In genomic region chr17:33370384-33370783, GRCh38 we compare ENCODE assay signal across 20 cellular contexts.
"Had no signal": no experiment of that assay in that cellular context is flagged by ENCODE, and none has a peak within 500 bp of the region (broad histone marks: within the 10 kb centered on the region; RNA-seq: fewer than 3 reads in every experiment).

No MANE protein-coding gene starts in this region.

- H3K36me3 ChIP-seq: gastroesophageal sphincter, right atrium auricular region, sigmoid colon, suprapubic skin, thyroid gland, upper lobe of left lung, vagina had no signal

- H3K4me3 Mint-ChIP-seq: naive thymus-derived CD8-positive, alpha-beta T cell had no signal

- H3K27me3 ChIP-seq: right atrium auricular region, suprapubic skin, thyroid gland, upper lobe of left lung, vagina had no signal

- H3K27ac Mint-ChIP-seq: naive thymus-derived CD8-positive, alpha-beta T cell had no signal

- FAIRE-seq: endometrium had no signal

- H3K4me3 ChIP-seq: coronary artery, gastroesophageal sphincter, mucosa of descending colon, right atrium auricular region, sigmoid colon, skin epidermis, suprapubic skin, thyroid gland, upper lobe of left lung, vagina had no signal

- H3K4me1 Mint-ChIP-seq: naive thymus-derived CD8-positive, alpha-beta T cell had no signal

- H3K4me1 ChIP-seq: gastroesophageal sphincter, right atrium auricular region, sigmoid colon, suprapubic skin, thyroid gland, upper lobe of left lung, vagina had no signal

- H3K9me3 ChIP-seq: gastroesophageal sphincter, mucosa of descending colon, right atrium auricular region, sigmoid colon, suprapubic skin, thyroid gland, upper lobe of left lung, vagina had no signal

- DNase-seq: effector CD8-positive, alpha-beta T cell; glutamatergic neuron; mammary epithelial cell; mucosa of descending colon; naive thymus-derived CD8-positive, alpha-beta T cell; posterior cingulate gyrus; sigmoid colon; stimulated activated CD4-positive, alpha-beta T cell treated with anti-CD3 and anti-CD28 coated beads, Interleukin-12 subunit alpha, Interleukin-12 subunit beta, amount 100 ng/mL, for 4 hours; stimulated activated naive CD4-positive, alpha-beta T cell treated with Interleukin-2 at 50 U/mL for 16 hours; thyroid gland; upper lobe of left lung had no signal

- H3K27ac ChIP-seq: coronary artery, gastroesophageal sphincter, right atrium auricular region, sigmoid colon, skin epidermis, suprapubic skin, thyroid gland, upper lobe of left lung, vagina had no signal

- ATAC-seq: esophagus mucosa; gastroesophageal sphincter; left lobe of liver; mucosa of descending colon; naive thymus-derived CD8-positive, alpha-beta T cell had no signal

- H3K36me3 Mint-ChIP-seq: naive thymus-derived CD8-positive, alpha-beta T cell had no signal
